Comparison of ENCODE assay signal across 1 cellular context in genomic region chr9:33249087-33249657, GRCh38.
TF ChIP-seq lines count a peak whose summit lies in the region.

No MANE protein-coding gene starts in this region.

TF ChIP-seq in GM12878, 131 proteins besides CTCF, POLR2A, EP300 and RAD21:
- 0 out of 2 replicates have a peak, but pooled peaks have one; percentile 37 for TF ChIP-seq SMAD5 (IDR thresholded peaks at IDR 0.05; ENCODE audit: low read depth)
- TF ChIP-seq YBX1 (IDR thresholded peaks at IDR 0.05), result no peak
- no peak for TF ChIP-seq RCOR1 (conservative IDR thresholded peaks at IDR 0.05; ENCODE audit: low read depth, low read length)
- TF ChIP-seq YY1 (IDR thresholded peaks at IDR 0.05; ENCODE audit: low read depth, low read length), result 0 out of 2 replicates have a peak, but pooled peaks have one; percentile 27
- TF ChIP-seq BCLAF1 (IDR thresholded peaks at IDR 0.05), result no peak
- TF ChIP-seq EED (IDR thresholded peaks at IDR 0.05; ENCODE audit: low read depth), result 0 out of 2 replicates have a peak, but pooled peaks have one; percentile 35
